Comparison of ENCODE assay signal across 8 cellular contexts in the genomic region with DNA sequence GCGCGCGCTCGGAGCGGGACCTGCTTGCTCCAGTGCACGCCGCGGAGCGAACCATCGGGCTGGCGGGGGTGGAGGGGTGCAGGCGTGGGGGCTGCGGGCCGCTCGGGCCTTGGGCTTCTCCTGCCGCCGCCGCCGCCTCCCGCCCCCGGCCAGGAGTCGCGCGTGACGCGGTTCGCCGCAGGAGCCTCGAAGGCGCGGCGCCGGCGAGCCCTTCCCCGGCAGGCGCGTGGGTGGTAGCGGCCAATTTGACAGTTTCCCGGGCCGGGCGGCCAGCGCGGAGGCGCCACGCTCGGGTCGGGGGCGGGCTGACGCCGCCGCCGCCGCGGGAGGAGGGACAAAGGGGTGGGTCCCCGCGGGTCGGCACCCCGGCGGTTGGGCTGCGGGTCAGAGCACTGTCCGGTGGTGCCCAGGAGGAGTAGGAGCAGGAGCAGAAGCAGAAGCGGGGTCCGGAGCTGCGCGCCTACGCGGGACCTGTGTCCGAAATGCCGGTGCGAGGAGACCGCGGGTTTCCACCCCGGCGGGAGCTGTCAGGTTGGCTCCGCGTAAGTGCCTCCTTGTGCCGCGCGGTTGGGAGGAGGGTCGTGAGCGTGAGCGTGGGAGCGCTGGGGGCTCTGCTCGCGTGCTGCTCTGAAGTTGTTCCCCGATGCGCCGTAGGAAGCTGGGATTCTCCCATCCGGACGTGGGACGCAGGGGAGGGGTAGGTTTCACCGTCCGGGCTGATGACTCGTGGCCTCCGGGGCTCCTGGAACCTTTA. TPM values are rescaled to one million over a fixed set of nuclear protein-coding genes. Genes with fewer than 3 reads are reported as not detected.
DNase-seq lines count a peak whose midpoint lies in the region; ATAC-seq lines count a peak whose summit lies in the region.

Gene TJP2 (plus strand): TSS at position 387 of the 754 bp plus-strand sequence. CDS start 96 bp downstream, at position 483.

- H3K9me3 Mint-ChIP-seq in CD4-positive, alpha-beta memory T cell, result no peaks in the 10 kb centered on the region
- H3K9me3 Mint-ChIP-seq in T-helper 1 cell treated with Interleukin-12 subunit alpha and Interleukin-12 subunit beta and Interleukin-4 antibody, amounts not matched to agents 30 μg/mL and 1 μg/mL, for 36 hours, result no peaks in the 10 kb centered on the region

- intact Hi-C loops in CD4-positive, alpha-beta memory T cell (cut with micrococcal nuclease), result loop anchor here (5.0 kb wide), 1 partner anchor 52 kb away; no protein-coding TSS in a partner anchor

- DNase-seq in CD4-positive, alpha-beta memory T cell, result peak in 4 of 5 donors; percentile 22 to 38 (median 32)
- peak; percentile 44 to 78 for DNase-seq in T47D (ENCODE audit: low read depth in 1 of 2, low spot score in 1 of 2)
- no peak for DNase-seq in skeletal muscle cell (ENCODE audit: low read depth)
- no peak for DNase-seq in NCI-H1048 (lab: John Stamatoyannopoulos, UW)

- peak within 1 kb of the TSS in 5 of 7 donors; percentile 17 to 69 (median 33) for H3K27ac Mint-ChIP-seq in CD4-positive, alpha-beta memory T cell
- peak within 1 kb of the TSS; percentile 67 for H3K27ac Mint-ChIP-seq in T-helper 1 cell treated with Interleukin-12 subunit alpha and Interleukin-12 subunit beta and Interleukin-4 antibody, amounts not matched to agents 30 μg/mL and 1 μg/mL, for 36 hours

- ATAC-seq in GM19324 (IDR thresholded peaks at IDR 0.05; ENCODE audit: low FRiP score, unreplicated experiment) (peak; percentile 73), HG03432 (IDR thresholded peaks at IDR 0.05; ENCODE audit: unreplicated experiment) (peak; percentile 57)

- peaks cover 43% of the 10 kb centered on the region for H3K4me1 ChIP-seq in CD4-positive, alpha-beta memory T cell (ENCODE audit: insufficient read depth, low read length)
- peaks cover 23% of the 10 kb centered on the region for H3K4me1 ChIP-seq in iPS-18a (ENCODE audit: control insufficient read depth, low read depth, low read length)

- H3K4me3 ChIP-seq in CD4-positive, alpha-beta memory T cell (ENCODE audit: low read length in 2 of 2), result peak within 1 kb of the TSS; percentile 21 to 67
- H3K4me3 ChIP-seq in iPS-18a (ENCODE audit: low read length) (peak within 1 kb of the TSS; percentile 77), skeletal muscle cell (ENCODE audit: low read depth, low read length) (peak within 1 kb of the TSS; percentile 80)

- H3K27ac ChIP-seq in CD4-positive, alpha-beta memory T cell (ENCODE audit: low read depth, low read length), result no peak within 1 kb of the TSS
- H3K27ac ChIP-seq in iPS-18a (ENCODE audit: low read length), result no peak within 1 kb of the TSS

- CTCF ChIA-PET in CD4-positive, alpha-beta memory T cell (lab: Charles Lee; ENCODE audit: partially characterized antibody), result interaction anchor here (2.5 kb wide), 1 partner anchor 139 kb away, joined by 7 read pairs; the partner anchor contains the start of gene FXN

- H3K27me3 Mint-ChIP-seq in CD4-positive, alpha-beta memory T cell, result peaks cover 4 to 18% of the 10 kb centered on the region in 2 donors
- peaks cover 16% of the 10 kb centered on the region for H3K27me3 Mint-ChIP-seq in T-helper 1 cell treated with Interleukin-12 subunit alpha and Interleukin-12 subunit beta and Interleukin-4 antibody, amounts not matched to agents 30 μg/mL and 1 μg/mL, for 36 hours (ENCODE audit: low read depth)

- H3K27me3 ChIP-seq in CD4-positive, alpha-beta memory T cell (ENCODE audit: insufficient read depth, low read length), result peaks cover 10% of the 10 kb centered on the region
- H3K27me3 ChIP-seq in iPS-18a (ENCODE audit: control insufficient read depth, insufficient read depth, low read length), result peaks cover 35% of the 10 kb centered on the region

- H3K9ac ChIP-seq in iPS-18a (ENCODE audit: low read length), result peak within 1 kb of the TSS; percentile 44

- no peaks in the 10 kb centered on the region for H3K9me3 ChIP-seq in CD4-positive, alpha-beta memory T cell (ENCODE audit: control insufficient read depth in 1 of 2, low read length in 2 of 2)
- no peaks in the 10 kb centered on the region for H3K9me3 ChIP-seq in iPS-18a (ENCODE audit: control insufficient read depth, low read depth, low read length)

- POLR2A ChIA-PET in CD4-positive, alpha-beta memory T cell (lab: Charles Lee; ENCODE audit: partially characterized antibody), result interaction anchor here (1.0 kb wide), 1 partner anchor 20 kb away, joined by 3 read pairs; no protein-coding TSS in a partner anchor

- no peaks in the 10 kb centered on the region for H3K36me3 ChIP-seq in CD4-positive, alpha-beta memory T cell (ENCODE audit: insufficient read depth, low read length)
- H3K36me3 ChIP-seq in iPS-18a (ENCODE audit: control insufficient read depth, low read depth, low read length), result no peaks in the 10 kb centered on the region

- H3K4me3 Mint-ChIP-seq in CD4-positive, alpha-beta memory T cell, result peak within 1 kb of the TSS; percentile 85 to 91 (median 88)
- peak within 1 kb of the TSS; percentile 89 for H3K4me3 Mint-ChIP-seq in T-helper 1 cell treated with Interleukin-12 subunit alpha and Interleukin-12 subunit beta and Interleukin-4 antibody, amounts not matched to agents 30 μg/mL and 1 μg/mL, for 36 hours

- H3K4me1 Mint-ChIP-seq in CD4-positive, alpha-beta memory T cell, result peaks cover 25 to 59% (median 36%) of the 10 kb centered on the region in 4 donors
- H3K4me1 Mint-ChIP-seq in T-helper 1 cell treated with Interleukin-12 subunit alpha and Interleukin-12 subunit beta and Interleukin-4 antibody, amounts not matched to agents 30 μg/mL and 1 μg/mL, for 36 hours (ENCODE audit: low read depth), result peaks cover 38% of the 10 kb centered on the region

- H3K36me3 Mint-ChIP-seq in CD4-positive, alpha-beta memory T cell, result no peaks in the 10 kb centered on the region
- no peaks in the 10 kb centered on the region for H3K36me3 Mint-ChIP-seq in T-helper 1 cell treated with Interleukin-12 subunit alpha and Interleukin-12 subunit beta and Interleukin-4 antibody, amounts not matched to agents 30 μg/mL and 1 μg/mL, for 36 hours (ENCODE audit: low read depth)

- in situ Hi-C loops in T47D (cut with HindIII; ENCODE audit: low pct_unique_long_range_greater_than_20kb, low sequenced_read_pairs), result no loop called here

RNA-seq across cellular contexts. Expression of gene TJP2, which starts in this region (rescaled TPM):
- 10 to 100 TPM in 1 of 2 experiments, 1 to 10 TPM in 1; 9.9 to 10.3 TPM for total RNA-seq in CD4-positive, alpha-beta memory T cell
- 1 to 10 TPM; 2.4 to 7.7 TPM for polyA plus RNA-seq in CD4-positive, alpha-beta memory T cell

Comparison
In these comparisons a context has a peak if more than half of its experiments do, and no peak if none do; other contexts are left out.
1. DNase-seq: peak in CD4-positive, alpha-beta memory T cell (4 of 5) and T47D (2 of 2); none in skeletal muscle cell (single experiment) and NCI-H1048 (single experiment).
2. Peak in every context shown above with its lines, with median percentiles within 50 percentile points of each other: H3K4me3 ChIP-seq.